9 cellular contexts compared by ENCODE assay signal in the genomic region with DNA sequence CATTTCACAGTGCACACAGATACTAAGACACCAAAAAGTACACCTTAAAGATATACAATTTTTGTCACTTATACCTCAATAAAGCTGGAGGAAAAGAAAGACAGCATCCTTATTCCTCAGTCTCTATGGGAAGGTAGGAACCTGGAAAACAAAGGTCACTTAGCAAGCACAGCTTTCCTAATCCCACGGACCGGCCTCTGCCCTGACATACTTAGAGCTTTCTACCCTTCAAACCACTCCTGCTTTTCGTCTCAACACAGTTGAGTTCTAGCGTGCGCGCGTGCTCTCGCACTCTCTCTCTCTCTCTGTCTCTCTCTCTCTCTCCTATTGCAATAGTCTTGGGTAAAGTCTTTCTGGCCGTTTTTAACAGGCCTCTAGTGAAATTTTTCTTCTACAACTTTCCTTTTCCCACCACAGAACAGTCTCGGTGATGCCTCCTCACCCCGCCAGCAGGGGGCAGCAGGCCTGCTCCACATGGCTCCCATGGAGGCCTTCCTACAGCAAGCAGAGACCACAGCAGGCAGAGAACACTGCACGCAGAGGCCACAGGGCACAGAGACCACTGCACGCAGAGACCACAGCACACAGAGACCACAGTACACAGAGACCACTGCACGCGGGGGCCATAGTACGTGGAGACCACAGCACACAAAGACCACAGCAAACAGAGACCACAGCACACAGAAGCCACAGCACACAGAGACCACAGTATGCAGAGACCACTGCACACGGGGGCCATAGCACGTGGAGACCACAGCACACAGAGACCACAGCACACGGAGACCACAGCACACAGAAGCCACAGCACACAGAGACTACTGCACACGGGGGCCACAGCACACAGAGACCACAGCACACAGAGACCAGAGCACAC.
DNase-seq lines count a peak whose midpoint lies in the region; TF ChIP-seq lines count a peak whose summit lies in the region.
"Had no signal": no experiment of that assay in that cellular context is flagged by ENCODE, and none has a peak within 500 bp of the region (broad histone marks: within the 10 kb centered on the region; RNA-seq: fewer than 3 reads in every experiment).

No MANE protein-coding gene starts in this region.

- TF ChIP-seq CTCF in epithelial cell of proximal tubule (conservative IDR thresholded peaks at IDR 0.05; ENCODE audit: low read depth, low read length): peak; percentile 74

- in situ Hi-C loops in GM23248 (cut with MboI): no loop called here

- WGBS in GM23248 (ENCODE audit: low coverage in 1 of 2, low lambda C conversion rate in 2 of 2, missing lambda C conversion rate in 2 of 2), 2 experiments: 69 to 73% methylated on average over 19 to 20 of the region's 20 CpGs

- H3K9ac ChIP-seq in GM23248: no peak overlapping the region
- H3K9ac ChIP-seq: BLaER1 had no signal

- H3K9me2 ChIP-seq in GM23248 (ENCODE audit: insufficient read depth): no peaks in the 10 kb centered on the region

- no peaks in the 10 kb centered on the region for H3K4me1 ChIP-seq in GM23248 (ENCODE audit: insufficient read depth)

- no peaks in the 10 kb centered on the region for H3F3A ChIP-seq in GM23248 (ENCODE audit: insufficient read depth)

- H3K79me2 ChIP-seq in GM23248 (ENCODE audit: insufficient read depth): no peaks in the 10 kb centered on the region

- no peak overlapping the region for H3K4me2 ChIP-seq in GM23248 (ENCODE audit: unreplicated experiment)
- H3K4me2 ChIP-seq: BLaER1 had no signal

- no peaks in the 10 kb centered on the region; the same call in none of the 2 replicates for H3K27me3 ChIP-seq in GM23248 (replicated peaks; ENCODE audit: insufficient read depth)
- H3K27me3 ChIP-seq: BLaER1 had no signal

- H2AFZ ChIP-seq in GM23248: no peak overlapping the region

- H3K4me3 ChIP-seq in GM23248 (no peak overlapping the region), epithelial cell of proximal tubule (ENCODE audit: low read depth, low read length) (no peak overlapping the region)
- H3K4me3 ChIP-seq: BLaER1 had no signal

- no peaks in the 10 kb centered on the region for H3K9me3 ChIP-seq in GM23248 (ENCODE audit: low read depth)

- no peak overlapping the region for H3K27ac ChIP-seq in GM23248
- H3K27ac ChIP-seq: BLaER1 had no signal

- no peaks in the 10 kb centered on the region for H3K36me3 ChIP-seq in GM23248 (ENCODE audit: low read depth)
- H3K36me3 ChIP-seq: BLaER1 had no signal

- DNase-seq in NCI-H1694 (lab: John Stamatoyannopoulos, UW) (peak; percentile 13), NCI-H1694 treated with DMSO at 0.1 percent for 48 hours (lab: John Stamatoyannopoulos, UW) (no peak), GM23248 (peak; percentile 56), M059J (ENCODE audit: low read depth) (peak; percentile 16), epithelial cell of proximal tubule (ENCODE audit: low read depth) (no peak), pons (ENCODE audit: low spot score) (no peak)
- DNase-seq in activated CD4-positive, alpha-beta T cell treated with anti-CD3 and anti-CD28 coated beads, Interleukin-2, amount 50 U/mL, for 48 hours: peak; percentile 75 to 79
- DNase-seq in stimulated activated CD4-positive, alpha-beta T cell treated with anti-CD3 and anti-CD28 coated beads, Interleukin-15, amount 100 ng/mL, for 24 hours: peak; percentile 84

- H4K20me1 ChIP-seq in GM23248 (ENCODE audit: insufficient read depth): no peaks in the 10 kb centered on the region
- H4K20me1 ChIP-seq: BLaER1 had no signal

Comparison
In these comparisons a context has a peak if more than half of its experiments do, and no peak if none do; other contexts are left out.
1. DNase-seq: peak in NCI-H1694 (single experiment), GM23248 (single experiment), M059J (single experiment), activated CD4-positive, alpha-beta T cell treated with anti-CD3 and anti-CD28 coated beads, Interleukin-2, amount 50 U/mL, for 48 hours (2 of 2) and stimulated activated CD4-positive, alpha-beta T cell treated with anti-CD3 and anti-CD28 coated beads, Interleukin-15, amount 100 ng/mL, for 24 hours (single experiment); none in NCI-H1694 treated with DMSO at 0.1 percent for 48 hours (single experiment), epithelial cell of proximal tubule (single experiment) and pons (single experiment).